Comparison of ENCODE assay signal across 13 cellular contexts in genomic region chr6:31871068-31871659, GRCh38. TPM values are rescaled to one million over a fixed set of nuclear protein-coding genes. Genes with fewer than 3 reads are reported as not detected.
DNase-seq lines count a peak whose midpoint lies in the region; ATAC-seq and TF ChIP-seq lines count a peak whose summit lies in the region.
"Had no signal": no experiment of that assay in that cellular context is flagged by ENCODE, and none has a peak within 500 bp of the region (broad histone marks: within the 10 kb centered on the region; RNA-seq: fewer than 3 reads in every experiment).

No MANE protein-coding gene starts in this region.

- H3K27ac Mint-ChIP-seq in WTC11 = peak overlapping the region; percentile 60
- no peak overlapping the region for H3K27ac Mint-ChIP-seq in stimulated activated memory B cell treated with anti-CD40 and anti-IgM and Interleukin-4, amounts not matched to agents 10 μg/mL and 1 μg/mL and 100 μg/mL, for 72 hours

- no peak overlapping the region for H3K4me3 Mint-ChIP-seq in WTC11
- H3K4me3 Mint-ChIP-seq in stimulated activated memory B cell treated with anti-CD40 and anti-IgM and Interleukin-4, amounts not matched to agents 10 μg/mL and 1 μg/mL and 100 μg/mL, for 72 hours = no peak overlapping the region

- TF ChIP-seq CTCF in WTC11 (IDR thresholded peaks at IDR 0.05) = no peak

- H3K4me3 ChIP-seq in iPS-18c (ENCODE audit: insufficient read depth, low read depth, low read length) = 0 out of 2 replicates have a peak overlapping the region, but pooled peaks have one; percentile 3
- H3K4me3 ChIP-seq: gastrocnemius medialis had no signal

- H3K36me3 Mint-ChIP-seq in WTC11 = no peaks in the 10 kb centered on the region
- H3K36me3 Mint-ChIP-seq in stimulated activated memory B cell treated with anti-CD40 and anti-IgM and Interleukin-4, amounts not matched to agents 10 μg/mL and 1 μg/mL and 100 μg/mL, for 72 hours = no peaks in the 10 kb centered on the region

- ATAC-seq in WTC11 = peak; percentile 33
- peak; percentile 25 for ATAC-seq in stimulated activated memory B cell treated with anti-CD40 and anti-IgM and Interleukin-4, amounts not matched to agents 10 μg/mL and 1 μg/mL and 100 μg/mL, for 72 hours
- ATAC-seq: gastrocnemius medialis had no signal

- DNase-seq in ELR (ENCODE audit: low read depth) (peak; percentile 42), WTC11 (ENCODE audit: low spot score) (no peak), GDM1 (lab: John Stamatoyannopoulos, UW) (no peak), ecto neural progenitor cell (ENCODE audit: low spot score) (no peak)
- DNase-seq in effector CD4-positive, alpha-beta T cell = no peak
- DNase-seq: activated gamma-delta T cell treated with Interleukin-2 at 50 U/mL for 16 hours, brain microvascular endothelial cell, gastrocnemius medialis, NCI-H1092 treated with DMSO at 0.1 percent for 48 hours, NCI-H2227 treated with DMSO at 0.1 percent for 48 hours had no signal

- no peaks in the 10 kb centered on the region for H3K9me3 Mint-ChIP-seq in WTC11
- H3K9me3 Mint-ChIP-seq in stimulated activated memory B cell treated with anti-CD40 and anti-IgM and Interleukin-4, amounts not matched to agents 10 μg/mL and 1 μg/mL and 100 μg/mL, for 72 hours = no peaks in the 10 kb centered on the region

- H3K27me3 Mint-ChIP-seq in WTC11 (ENCODE audit: low read depth) = no peaks in the 10 kb centered on the region
- H3K27me3 Mint-ChIP-seq in stimulated activated memory B cell treated with anti-CD40 and anti-IgM and Interleukin-4, amounts not matched to agents 10 μg/mL and 1 μg/mL and 100 μg/mL, for 72 hours = peaks cover 8% of the 10 kb centered on the region

- H3K4me1 Mint-ChIP-seq in WTC11 = peaks cover 9% of the 10 kb centered on the region
- no peaks in the 10 kb centered on the region for H3K4me1 Mint-ChIP-seq in stimulated activated memory B cell treated with anti-CD40 and anti-IgM and Interleukin-4, amounts not matched to agents 10 μg/mL and 1 μg/mL and 100 μg/mL, for 72 hours

- POLR2A ChIA-PET in WTC11 (lab: Charles Lee) = no interaction called here

- H3K9me3 ChIP-seq in iPS-18c (ENCODE audit: control insufficient read depth, insufficient read depth, low read length) = no peaks in the 10 kb centered on the region
- H3K9me3 ChIP-seq: gastrocnemius medialis had no signal

- CTCF ChIA-PET in WTC11 (lab: Charles Lee) = interaction anchor here (1.0 to 1.7 kb wide), 2 partner anchors 11 to 190 kb away, joined by 4 to 5 read pairs; partner anchors contain the start of gene LY6G5C

TF ChIP-seq in WTC11, 78 proteins besides CTCF, POLR2A, EP300 and RAD21 (continues in another document):
- TF ChIP-seq JAZF1 (CRISPR knock-in tag; IDR thresholded peaks at IDR 0.05) (no peak), FOXK1 (CRISPR knock-in tag; IDR thresholded peaks at IDR 0.05) (no peak), IRF2 (CRISPR knock-in tag; IDR thresholded peaks at IDR 0.05; ENCODE audit: borderline replicate concordance, low read depth) (no peak), USF1 (CRISPR knock-in tag; IDR thresholded peaks at IDR 0.05) (no peak), ZSCAN18 (CRISPR knock-in tag; IDR thresholded peaks at IDR 0.05) (no peak), CREB1 (CRISPR knock-in tag; IDR thresholded peaks at IDR 0.05) (no peak), ERG (CRISPR knock-in tag; IDR thresholded peaks at IDR 0.05) (no peak), ARID4B (CRISPR knock-in tag; IDR thresholded peaks at IDR 0.05; ENCODE audit: borderline replicate concordance) (no peak), E2F5 (CRISPR knock-in tag; IDR thresholded peaks at IDR 0.05) (no peak), PRRX2 (CRISPR knock-in tag; IDR thresholded peaks at IDR 0.05) (no peak), MYBL2 (CRISPR knock-in tag; IDR thresholded peaks at IDR 0.05) (no peak), HMGXB4 (CRISPR knock-in tag; IDR thresholded peaks at IDR 0.05) (no peak), MAX (CRISPR knock-in tag; IDR thresholded peaks at IDR 0.05) (no peak), ZNF416 (CRISPR knock-in tag; IDR thresholded peaks at IDR 0.05) (no peak)

RNA-seq across cellular contexts. Expression of gene SLC44A4, which starts 7.6 kb away (rescaled TPM):
- 3.1 to 3.5 TPM (median 3.5 TPM) in 3 replicates for total RNA-seq in WTC11 (2021)
- total RNA-seq: activated CD8-positive, alpha-beta memory T cell treated with anti-CD3 and anti-CD28 coated beads for 36 hours had no signal

RNA-seq across cellular contexts. Expression of gene NEU1, which starts 8.5 kb away (rescaled TPM):
- total RNA-seq in WTC11 (2021) = 42.6 to 44.8 TPM (median 42.8 TPM) in 3 replicates

RNA-seq across cellular contexts. Expression of gene EHMT2, which starts 26.3 kb away (rescaled TPM):
- 137 to 169 TPM (median 168 TPM) in 3 replicates for total RNA-seq in WTC11 (2021)

RNA-seq across cellular contexts. Expression of gene ZBTB12, which starts 30.7 kb away (rescaled TPM):
- 24.0 to 46.2 TPM (median 44.1 TPM) in 3 replicates for total RNA-seq in WTC11 (2021)

RNA-seq across cellular contexts. Expression of gene HSPA1B, which starts 43.6 kb away (rescaled TPM):
- 75.3 to 105 TPM (median 96.4 TPM) in 3 replicates for total RNA-seq in WTC11 (2021)
